Comparison of ENCODE assay signal across 25 cellular contexts in the genomic region with DNA sequence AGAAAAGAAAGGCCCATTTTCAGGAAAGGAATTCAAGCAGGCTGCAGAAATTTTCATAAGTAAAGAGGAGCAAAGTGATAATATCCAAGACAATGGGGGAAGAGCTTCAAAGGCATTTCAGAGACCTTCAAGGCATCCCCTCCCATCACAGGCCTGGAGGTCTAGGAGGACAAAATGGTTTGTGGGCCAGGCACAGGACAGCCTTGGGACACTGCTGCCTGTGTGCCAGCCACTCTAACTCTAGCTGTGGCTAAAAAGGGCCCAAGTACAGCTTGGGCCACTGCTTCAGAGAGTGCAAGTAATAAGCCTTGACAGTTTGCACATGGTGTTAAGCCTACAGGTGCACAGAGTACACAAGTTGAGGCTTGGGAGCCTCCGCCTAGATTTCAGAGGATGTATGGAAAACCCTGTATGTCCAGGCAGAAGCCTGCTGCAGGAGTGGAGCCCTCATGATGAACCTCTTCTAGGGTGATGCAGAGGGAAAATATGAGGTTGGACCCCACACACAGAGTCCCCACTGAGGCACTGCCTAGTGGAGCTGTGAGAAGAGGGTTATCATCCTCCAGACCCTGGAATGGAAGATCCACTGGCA. TPM values are rescaled to one million over a fixed set of nuclear protein-coding genes. Genes with fewer than 3 reads are reported as not detected.
A peak's percentile ranks its signal among the peaks of the same experiment; 100 is the strongest.
DNase-seq lines count a peak whose midpoint lies in the region; ATAC-seq, FAIRE-seq and TF ChIP-seq lines count a peak whose summit lies in the region.
"Had no signal": no experiment of that assay in that cellular context is flagged by ENCODE, and none has a peak within 500 bp of the region (broad histone marks: within the 10 kb centered on the region; RNA-seq: fewer than 3 reads in every experiment).

No MANE protein-coding gene starts in this region.

- peak; percentile 23 for FAIRE-seq in GM12878 (lab: Jason Lieb, UNC)

- H3K27ac ChIP-seq in DND-41 (ENCODE audit: low read length) (no peak overlapping the region), GM12878 (ENCODE audit: control insufficient read depth, insufficient read depth) (no peak overlapping the region), neural progenitor cell (no peak overlapping the region)
- H3K27ac ChIP-seq: GM23248, HL-60, Peyer's patch, SK-N-MC had no signal

- H3K4me1 ChIP-seq in DND-41 (ENCODE audit: insufficient read depth, low read length) (no peaks in the 10 kb centered on the region), GM12878 (ENCODE audit: control insufficient read depth, insufficient read depth, low read length) (no peaks in the 10 kb centered on the region), neural progenitor cell (no peaks in the 10 kb centered on the region)
- H3K4me1 ChIP-seq: HAP-1, Peyer's patch had no signal

- RAD21 ChIA-PET in GM12878 (lab: Charles Lee; ENCODE audit: unreplicated experiment): no interaction called here

- H3K36me3 ChIP-seq in DND-41 (ENCODE audit: insufficient read depth, low read length) (no peaks in the 10 kb centered on the region), GM12878 (ENCODE audit: control insufficient read depth in 2 of 2, insufficient read depth in 2 of 2, low read length in 1 of 2) (no peaks in the 10 kb centered on the region), neural progenitor cell (no peaks in the 10 kb centered on the region)
- H3K36me3 ChIP-seq: HAP-1, Peyer's patch had no signal

- peaks cover 7% of the 10 kb centered on the region for H3K27me3 Mint-ChIP-seq in neural progenitor cell (ENCODE audit: insufficient read depth, low read depth)

- H4K20me1 ChIP-seq in DND-41 (ENCODE audit: insufficient read depth, low read length) (no peaks in the 10 kb centered on the region), GM12878 (ENCODE audit: control insufficient read depth, insufficient read depth) (no peaks in the 10 kb centered on the region), neural progenitor cell (ENCODE audit: low read depth) (no peaks in the 10 kb centered on the region)

- H3K9me3 Mint-ChIP-seq in neural progenitor cell: peaks cover 28% of the 10 kb centered on the region

- H3K4me1 Mint-ChIP-seq in neural progenitor cell: no peaks in the 10 kb centered on the region
- H3K4me1 Mint-ChIP-seq: B cell; CD14-positive monocyte; CD8-positive, alpha-beta memory T cell had no signal

- TF ChIP-seq POLR2A in GM12878 (IDR thresholded peaks at IDR 0.05; ENCODE audit: low read depth, low read length): no peak

- H3K9me3 ChIP-seq in DND-41 (ENCODE audit: insufficient read depth, low read length, severe bottlenecking): peaks cover 22% of the 10 kb centered on the region
- H3K9me3 ChIP-seq in GM12878 (replicated peaks; ENCODE audit: control insufficient read depth, insufficient read depth, low read length): peaks cover 11% of the 10 kb centered on the region; the same call in 2 of the 3 replicates
- H3K9me3 ChIP-seq in neural progenitor cell (ENCODE audit: low read depth): peaks cover 18% of the 10 kb centered on the region

- POLR2A ChIA-PET in GM12878 (lab: Charles Lee): no interaction called here

- H3K36me3 Mint-ChIP-seq in neural progenitor cell: no peaks in the 10 kb centered on the region

- H2AFZ ChIP-seq in DND-41 (ENCODE audit: low read depth, low read length): no peak overlapping the region
- H2AFZ ChIP-seq in GM12878 (ENCODE audit: control insufficient read depth, low read depth, low read length): no peak overlapping the region
- H2AFZ ChIP-seq in neural progenitor cell (replicated peaks): no peak overlapping the region
- H2AFZ ChIP-seq: GM23248 had no signal

- H3K79me2 ChIP-seq in DND-41 (ENCODE audit: insufficient read depth, low read length) (no peaks in the 10 kb centered on the region), GM12878 (ENCODE audit: control insufficient read depth, insufficient read depth, low read length) (no peaks in the 10 kb centered on the region), neural progenitor cell (ENCODE audit: low read depth) (no peaks in the 10 kb centered on the region)

- SMC1A ChIA-PET in GM12878 (lab: Charles Lee; ENCODE audit: uncharacterized antibody, unreplicated experiment): no interaction called here

- DNase-seq in DND-41: peak; percentile 13
- peak; percentile 5 for DNase-seq in NAMALWA (ENCODE audit: low spot score)
- no peak for DNase-seq in GM12878 (ENCODE audit: low read depth, low spot score)
- peak; percentile 8 for DNase-seq in neural progenitor cell (ENCODE audit: low spot score)
- no peak for DNase-seq in GM13976 (ENCODE audit: low spot score)
- DNase-seq in GM10266 (ENCODE audit: extremely low spot score): no peak
- DNase-seq: Calu3; CD8-positive, alpha-beta memory T cell; GM23248; Kasumi-1; MV-4-11; NCI-H1694; NCI-H2029 treated with DMSO at 0.1 percent for 48 hours; NCI-H446 treated with DMSO at 0.1 percent for 48 hours; NCI-H526; NCI-H82; Peyer's patch; SIG-M5 had no signal

- in situ Hi-C loops in GM12878 (cut with MboI): no loop called here
- in situ Hi-C loops in GM13976 (cut with MboI; ENCODE audit: low sequenced_read_pairs, unreplicated experiment): no loop called here

- H3K27ac Mint-ChIP-seq in neural progenitor cell: no peak overlapping the region
- H3K27ac Mint-ChIP-seq: B cell; CD14-positive monocyte; CD8-positive, alpha-beta memory T cell; T-helper 1 cell treated with Interleukin-12 subunit alpha and Interleukin-12 subunit beta and Interleukin-4 antibody, amounts not matched to agents 30 μg/mL and 1 μg/mL, for 36 hours had no signal

- WGBS in GM12878 (ENCODE audit: insufficient coverage, insufficient replicate concordance, low lambda C conversion rate, missing lambda C conversion rate): 21% methylated on average over 1 of the region's 1 CpG

- ATAC-seq in DND-41 (ENCODE audit: insufficient read depth, low read depth): no peak
- no peak for ATAC-seq in GM12878
- ATAC-seq in HG02852 (IDR thresholded peaks at IDR 0.05; ENCODE audit: unreplicated experiment): no peak

- no peak overlapping the region for H3K4me3 ChIP-seq in DND-41 (ENCODE audit: low read depth in 1 of 2, low read length in 2 of 2)
- no peak overlapping the region for H3K4me3 ChIP-seq in GM12878
- H3K4me3 ChIP-seq in neural progenitor cell: no peak overlapping the region
- H3K4me3 ChIP-seq: GM23248, HAP-1, Peyer's patch, SK-N-MC had no signal

- TF ChIP-seq CTCF in DND-41 (IDR thresholded peaks at IDR 0.05; ENCODE audit: borderline replicate concordance, extremely low read depth, low read length, poor library complexity, severe bottlenecking) (no peak), GM12878 (IDR thresholded peaks at IDR 0.05 in 2 of 3, conservative IDR thresholded peaks at IDR 0.05 in 1 of 3; ENCODE audit: control insufficient read depth in 2 of 3, extremely low read depth in 1 of 3, insufficient read depth in 1 of 3, low read depth in 3 of 3, low read length in 3 of 3) (no peak), neural progenitor cell (IDR thresholded peaks at IDR 0.05) (no peak), GM13976 (IDR thresholded peaks at IDR 0.05; ENCODE audit: borderline replicate concordance, control extremely low read depth, extremely low read depth, insufficient read depth, missing control alignments) (no peak), GM10266 (IDR thresholded peaks at IDR 0.05; ENCODE audit: control insufficient read depth, insufficient read depth, low read depth, missing control alignments) (no peak)

- no peak for TF ChIP-seq EP300 in GM12878 (IDR thresholded peaks at IDR 0.05; ENCODE audit: borderline replicate concordance in 1 of 2, control insufficient read depth in 1 of 2, low read depth in 2 of 2, low read length in 2 of 2)

- H3K9ac ChIP-seq in DND-41 (ENCODE audit: low read depth, low read length) (no peak overlapping the region), GM12878 (ENCODE audit: control insufficient read depth, insufficient read depth, low read length) (no peak overlapping the region), neural progenitor cell (no peak overlapping the region)
- H3K9ac ChIP-seq: GM23248 had no signal

- H3F3A ChIP-seq in neural progenitor cell (ENCODE audit: low read depth): no peaks in the 10 kb centered on the region

- H3K27me3 ChIP-seq in DND-41 (ENCODE audit: insufficient read depth, low read length, poor library complexity) (no peaks in the 10 kb centered on the region), GM12878 (replicated peaks in 1 of 2; ENCODE audit: control insufficient read depth in 2 of 2, insufficient read depth in 2 of 2, low read length in 1 of 2) (no peaks in the 10 kb centered on the region; a peak in 1 of 4 replicates), neural progenitor cell (no peaks in the 10 kb centered on the region)
- H3K27me3 ChIP-seq: Peyer's patch had no signal

- H3K4me2 ChIP-seq in DND-41 (ENCODE audit: insufficient read depth, low read length) (no peak overlapping the region), GM12878 (ENCODE audit: control insufficient read depth, insufficient read depth) (no peak overlapping the region), neural progenitor cell (no peak overlapping the region)

- H3K4me3 Mint-ChIP-seq in neural progenitor cell: no peak overlapping the region
- H3K4me3 Mint-ChIP-seq: B cell; CD14-positive monocyte; CD8-positive, alpha-beta memory T cell; T-helper 1 cell treated with Interleukin-12 subunit alpha and Interleukin-12 subunit beta and Interleukin-4 antibody, amounts not matched to agents 30 μg/mL and 1 μg/mL, for 36 hours had no signal

- intact Hi-C loops in GM12878 (cut with micrococcal nuclease; ENCODE audit: unreplicated experiment): no loop called here

- BruUV-seq in GM12878 (replicated peaks; lab: Mats Ljungman, UMichigan): no TSS peak

- CTCF ChIA-PET in GM12878 (lab: Yijun Ruan, JAX): no interaction called here

- no peak for TF ChIP-seq RAD21 in GM12878 (IDR thresholded peaks at IDR 0.05; ENCODE audit: insufficient read depth, low read depth, low read length)

TF ChIP-seq in GM12878, 131 proteins besides CTCF, POLR2A, EP300 and RAD21 (continues in another document):
- no peak for TF ChIP-seq KLF5 (IDR thresholded peaks at IDR 0.05; ENCODE audit: partially characterized antibody)

RNA-seq across cellular contexts. Expression of a gene that starts 51.8 kb away (rescaled TPM):
- total RNA-seq in GM12878 (2013; cell fraction: nucleolus; rRNA removed): 0.56 and 0.81 TPM in 2 replicates
- total RNA-seq in GM12878 (2014; rRNA removed) (0.23 and 0.33 TPM in 2 replicates), GM12878 (2014; rRNA removed; fragmentation: Illumina TruSeq; extraction: Trizol) (0.23 and 0.31 TPM in 2 replicates), GM12878 (2021) (0.74 and 0.97 TPM in 2 replicates), neural progenitor cell (ENCODE audit: low replicate concordance) (5.8 and 7.1 TPM in 2 replicates)
- 0.09 TPM for polyA plus RNA-seq in GM12878 (2011; ENCODE audit: low read depth)
- polyA plus RNA-seq in GM12878 (2011; rRNA removed) (0.34 and 0.49 TPM in 2 replicates), GM12878 (2014; fragmentation: Illumina TruSeq; extraction: Trizol) (0.40 and 0.43 TPM in 2 replicates), GM12878 (2014; fragmentation: Nextera tagmentation; extraction: Ambion mirVana) (under 1 TPM; 0.26 to 0.40 TPM), GM12878 (2014; rRNA removed) (0.49 and 0.58 TPM in 2 replicates), GM12878 (2016; fragmentation: Nextera tagmentation; extraction: Ambion mirVana) (under 1 TPM in 1 of 2 experiments, not detected in 1; 0.07 TPM)
- 0.20 and 0.22 TPM in 2 replicates for polyA plus RNA-seq in GM12878 (2011; cell fraction: cytosol; rRNA removed)
- 0.53 and 0.72 TPM in 2 replicates for polyA plus RNA-seq in GM12878 (2011; cell fraction: nucleus; rRNA removed)
- polyA plus RNA-seq in GM12878 (2012): 0.09 and 0.13 TPM in 2 replicates
- polyA minus RNA-seq in GM12878 (2011; rRNA and poly(A)+ RNA removed): 0.31 and 0.44 TPM in 2 replicates
- 0.21 TPM in 1 of 2 replicates, not detected in the other for polyA minus RNA-seq in GM12878 (2011; cell fraction: cytosol; rRNA and poly(A)+ RNA removed)
- 0.19 and 0.36 TPM in 2 replicates for polyA minus RNA-seq in GM12878 (2011; cell fraction: nucleus; rRNA and poly(A)+ RNA removed)
- polyA plus RNA-seq: CD14-positive monocyte had no signal

Comparison
In these comparisons a context has a peak if more than half of its experiments do, and no peak if none do; other contexts are left out.
1. DNase-seq: peak in DND-41 (single experiment), NAMALWA (single experiment) and neural progenitor cell (single experiment); none in GM12878 (single experiment), GM13976 (single experiment) and GM10266 (single experiment).